Comparison of ENCODE assay signal across 8 cellular contexts in the genomic region with DNA sequence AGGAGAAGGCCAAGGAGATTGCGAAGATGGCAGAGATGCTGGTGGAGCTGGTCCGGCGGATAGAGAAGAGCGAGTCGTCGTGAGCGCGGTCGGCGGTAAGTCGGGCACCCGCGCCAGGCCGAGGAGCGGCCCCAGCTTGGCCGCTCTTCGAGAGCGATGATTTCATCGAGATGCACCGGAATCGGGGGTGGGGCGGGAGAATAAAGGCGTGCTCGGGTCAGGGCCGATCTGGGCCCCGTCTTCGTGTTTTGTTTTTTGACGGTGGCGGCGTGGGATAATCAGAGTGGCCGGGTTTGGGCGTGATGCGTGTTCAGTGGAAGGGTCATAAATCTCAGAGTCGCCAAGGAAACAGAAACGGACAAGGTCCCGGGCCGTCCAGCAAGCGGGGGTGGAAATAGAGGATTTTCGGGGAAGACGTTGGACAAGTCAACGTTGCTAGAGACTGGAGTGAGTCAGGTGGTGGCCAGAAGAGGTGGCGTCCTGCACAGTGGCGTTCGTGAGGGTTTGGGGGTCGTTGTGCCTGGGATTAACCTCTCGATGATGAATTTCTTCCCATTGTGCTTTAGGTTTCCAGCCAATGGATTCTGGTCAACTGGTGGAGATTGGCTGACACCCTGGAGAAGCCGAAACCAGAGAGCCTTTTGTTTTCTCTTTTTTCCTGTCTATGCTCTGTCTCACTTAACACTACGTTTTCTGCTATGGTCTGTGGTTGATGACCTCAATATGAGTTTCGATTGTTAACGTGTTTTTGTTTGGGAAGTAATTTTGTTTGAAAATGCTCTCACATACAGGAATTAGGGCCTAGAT. TPM values are rescaled to one million over a fixed set of nuclear protein-coding genes. Genes with fewer than 3 reads are reported as not detected.
DNase-seq lines count a peak whose midpoint lies in the region; ATAC-seq and TF ChIP-seq lines count a peak whose summit lies in the region.

No MANE protein-coding gene starts in this region.

- H3K27ac ChIP-seq in Peyer's patch (peak overlapping the region; percentile 93 to 95 (median 94)), adipose tissue (ENCODE audit: low read depth, low read length) (peak overlapping the region; percentile 44), right atrium auricular region (peak overlapping the region; percentile 96 to 97)

- DNase-seq in Peyer's patch = peak; percentile 47 to 74 (median 72)
- no peak for DNase-seq in right atrium auricular region (ENCODE audit: low spot score)
- no peak for DNase-seq in retinal pigment epithelial cell (ENCODE audit: low read depth)
- DNase-seq in DMS79 (lab: John Stamatoyannopoulos, UW) = no peak
- DNase-seq in COR-L47 (lab: John Stamatoyannopoulos, UW) = no peak

- H3K4me3 ChIP-seq in Peyer's patch (peak overlapping the region; percentile 84 to 94 (median 84)), right atrium auricular region (peak overlapping the region; percentile 83 to 89), retinal pigment epithelial cell (ENCODE audit: low read length) (peak overlapping the region; percentile 94)

- H3K36me3 ChIP-seq in Peyer's patch = peaks cover 0 to 18% (median 0%) of the 10 kb centered on the region in 3 donors
- H3K36me3 ChIP-seq in right atrium auricular region = peaks cover 12% of the 10 kb centered on the region

- no peak for TF ChIP-seq POLR2A in Peyer's patch (IDR thresholded peaks at IDR 0.05)

- TF ChIP-seq CTCF in Peyer's patch (IDR thresholded peaks at IDR 0.05) = no peak
- TF ChIP-seq CTCF in right atrium auricular region (IDR thresholded peaks at IDR 0.05) = peak in 1 of 2 donors; percentile 16
- TF ChIP-seq CTCF in retinal pigment epithelial cell (conservative IDR thresholded peaks at IDR 0.05; ENCODE audit: low read depth, low read length) = no peak

- no peaks in the 10 kb centered on the region for H3K9me3 ChIP-seq in Peyer's patch
- no peaks in the 10 kb centered on the region for H3K9me3 ChIP-seq in right atrium auricular region

- ATAC-seq in GM18517 (IDR thresholded peaks at IDR 0.05; ENCODE audit: unreplicated experiment) (peak; percentile 44), HG02798 (IDR thresholded peaks at IDR 0.05; ENCODE audit: poor library complexity, unreplicated experiment) (peak; percentile 31)

- WGBS in adipose tissue, 3 donors = 0 to 1% (median 1%) methylated on average over 48 to 50 of the region's 50 CpGs

- H3K4me1 ChIP-seq in Peyer's patch = peaks cover 5 to 25% (median 8%) of the 10 kb centered on the region in 4 donors
- H3K4me1 ChIP-seq in right atrium auricular region = peaks cover 0 to 32% of the 10 kb centered on the region in 2 donors

- H3K27me3 ChIP-seq in Peyer's patch = no peaks in the 10 kb centered on the region
- H3K27me3 ChIP-seq in right atrium auricular region = no peaks in the 10 kb centered on the region

RNA-seq across cellular contexts. Expression of gene MRFAP1, which starts 0.9 kb away (rescaled TPM):
- total RNA-seq in Peyer's patch (100 to 1,000 TPM; 116 to 338 (median 155) TPM), right atrium auricular region (100 to 1,000 TPM; 170 to 176 TPM)
- polyA plus RNA-seq in adipose tissue = 100 to 1,000 TPM; 132 to 387 (median 251) TPM

RNA-seq across cellular contexts. Expression of gene S100P, which starts 52.3 kb away (rescaled TPM):
- total RNA-seq in Peyer's patch (1 to 10 TPM in 2 of 4 donors, not detected in 2; 1.5 to 3.3 TPM), right atrium auricular region (under 1 TPM in 1 of 2 donors, not detected in 1; 0.35 TPM)
- polyA plus RNA-seq in adipose tissue = 10 to 100 TPM in 2 of 3 donors, 1 to 10 TPM in 1; 1.2 to 77.3 (median 48.6) TPM

Comparison
In these comparisons a context has a peak if more than half of its experiments do, and no peak if none do; other contexts are left out.
1. DNase-seq: peak in Peyer's patch (3 of 3); none in right atrium auricular region (single experiment), retinal pigment epithelial cell (single experiment), DMS79 (single experiment) and COR-L47 (single experiment).
2. H3K27ac ChIP-seq: peak in every context shown above with its lines; median percentile 96 in right atrium auricular region; 94 in Peyer's patch; 44 in adipose tissue.
3. Peak in every context shown above with its lines, with median percentiles within 50 percentile points of each other: H3K4me3 ChIP-seq.